ENCODE assay signal across 8 cellular contexts in genomic region chr2:43773876-43774613, GRCh38. TPM values are rescaled to one million over a fixed set of nuclear protein-coding genes. Genes with fewer than 3 reads are reported as not detected.
DNase-seq lines count a peak whose midpoint lies in the region; ATAC-seq, FAIRE-seq and TF ChIP-seq lines count a peak whose summit lies in the region.

Gene DYNC2LI1, plus strand, starts transcription at chr2:43774039. Its CDS starts 100 bp downstream, at chr2:43774139.

- H3K9ac ChIP-seq in keratinocyte (ENCODE audit: control insufficient read depth, extremely low read depth, insufficient read depth, low read length), result peak within 1 kb of the TSS; percentile 86

- no peaks in the 10 kb centered on the region for H3K27me3 ChIP-seq in keratinocyte (ENCODE audit: control insufficient read depth, extremely low read depth, insufficient read depth, low read length)

- H3K4me1 ChIP-seq in keratinocyte (ENCODE audit: control insufficient read depth, extremely low read depth, insufficient read depth, low read length), result no peaks in the 10 kb centered on the region

- no peaks in the 10 kb centered on the region for H4K20me1 ChIP-seq in keratinocyte (ENCODE audit: control insufficient read depth, extremely low read depth, insufficient read depth, low read length)

- peak within 1 kb of the TSS; percentile 95 for H3K4me2 ChIP-seq in keratinocyte (ENCODE audit: control insufficient read depth, extremely low read depth, insufficient read depth, low read depth, low read length)

- no peaks in the 10 kb centered on the region for H3K9me1 ChIP-seq in keratinocyte (ENCODE audit: control insufficient read depth, extremely low read depth, insufficient read depth, low read length)

- H3K9me3 ChIP-seq in keratinocyte (ENCODE audit: control insufficient read depth, low read depth, low read length), result no peaks in the 10 kb centered on the region

- H3K36me3 ChIP-seq in keratinocyte (ENCODE audit: control insufficient read depth in 2 of 2, extremely low read depth in 1 of 2, insufficient read depth in 2 of 2, low read length in 2 of 2), result peaks cover 1 to 4% of the 10 kb centered on the region in 2 experiments

- peak; percentile 20 for FAIRE-seq in keratinocyte (lab: Jason Lieb, UNC)

- H3K27ac ChIP-seq in keratinocyte (ENCODE audit: control insufficient read depth, insufficient read depth, low read length), result peak within 1 kb of the TSS; percentile 92

- peak within 1 kb of the TSS; percentile 63 to 99 (median 94) for H3K4me3 ChIP-seq in keratinocyte (ENCODE audit: control insufficient read depth in 2 of 3, extremely low read depth in 1 of 3, insufficient read depth in 2 of 3, low read depth in 1 of 3, low read length in 3 of 3)

- no peak for TF ChIP-seq CTCF in keratinocyte (optimal IDR thresholded peaks at IDR 0.05 in 1 of 3, IDR thresholded peaks at IDR 0.05 in 1 of 3, conservative IDR thresholded peaks at IDR 0.05 in 1 of 3; ENCODE audit: extremely low read depth in 1 of 3, insufficient read depth in 2 of 3, low read length in 3 of 3)

- DNase-seq in AG08396 (ENCODE audit: low spot score) (peak; percentile 92), NCI-H345 treated with DMSO at 0.1 percent for 48 hours (lab: John Stamatoyannopoulos, UW; ENCODE audit: unreplicated experiment) (peak; percentile 79), cerebellar nuclear complex (lab: John Stamatoyannopoulos, UW) (peak; percentile 44 to 76), keratinocyte (ENCODE audit: low read depth, low spot score) (peak; percentile 19)
- DNase-seq in activated CD4-positive, CD25-positive, alpha-beta regulatory T cell treated with anti-CD3 and anti-CD28 coated beads, Interleukin-2, amount 50 U/mL, for 72 hours, result peak; percentile 76
- DNase-seq in stimulated activated CD4-positive, alpha-beta T cell treated with anti-CD3 and anti-CD28 coated beads, Interleukin-15, amount 100 ng/mL, for 1 hour (ENCODE audit: low read depth in 1 of 2, low spot score in 1 of 2), result peak; percentile 38 to 66

- peak within 1 kb of the TSS; percentile 100 for H2AFZ ChIP-seq in keratinocyte (ENCODE audit: control insufficient read depth, low read length)

- ATAC-seq in GM19023 (IDR thresholded peaks at IDR 0.05; ENCODE audit: unreplicated experiment) (peak; percentile 100), HG03280 (IDR thresholded peaks at IDR 0.05; ENCODE audit: unreplicated experiment) (peak; percentile 99)

- H3K79me2 ChIP-seq in keratinocyte (ENCODE audit: control insufficient read depth, insufficient read depth, low read length), result peaks cover 2% of the 10 kb centered on the region

- dilution Hi-C loops in keratinocyte (cut with MboI; ENCODE audit: extremely low pct_ligation_motif_present, low sequenced_read_pairs), result no loop called here

RNA-seq across cellular contexts. Expression of gene DYNC2LI1, which starts in this region (rescaled TPM):
- polyA plus RNA-seq in keratinocyte, result 12.1 to 29.9 TPM (median 16.4 TPM) in 3 replicates
- 9.5 TPM for polyA plus RNA-seq in keratinocyte (2011; ENCODE audit: low read depth)
- polyA plus RNA-seq in keratinocyte (2011; cell fraction: cytosol; rRNA removed), result 13.1 and 27.9 TPM in 2 replicates
- 25.6 and 30.6 TPM in 2 replicates for polyA plus RNA-seq in keratinocyte (2011; cell fraction: nucleus; rRNA removed)
- 9.8 and 10.8 TPM in 2 replicates for polyA plus RNA-seq in keratinocyte (2012; ENCODE audit: low replicate concordance)
- polyA minus RNA-seq in keratinocyte, result 1.1 to 15.3 TPM (median 6.7 TPM) in 3 replicates
- 7.7 TPM for polyA minus RNA-seq in keratinocyte (2011; cell fraction: cytosol; rRNA and poly(A)+ RNA removed)
- 6.0 and 16.7 TPM in 2 replicates for polyA minus RNA-seq in keratinocyte (2011; cell fraction: nucleus; rRNA and poly(A)+ RNA removed)

Comparison
In these comparisons a context has a peak if more than half of its experiments do, and no peak if none do; other contexts are left out.
1. Peak in every context shown above with its lines: DNase-seq, ATAC-seq, H3K4me3 ChIP-seq and H3K27ac ChIP-seq.
2. DNase-seq: peak in every context shown above with its lines; median percentile 92 in AG08396; 79 in NCI-H345 treated with DMSO at 0.1 percent for 48 hours; 76 in activated CD4-positive, CD25-positive, alpha-beta regulatory T cell treated with anti-CD3 and anti-CD28 coated beads, Interleukin-2, amount 50 U/mL, for 72 hours; 60 in cerebellar nuclear complex; 52 in stimulated activated CD4-positive, alpha-beta T cell treated with anti-CD3 and anti-CD28 coated beads, Interleukin-15, amount 100 ng/mL, for 1 hour; 19 in keratinocyte.